18 cellular contexts compared by ENCODE assay signal in the genomic region with DNA sequence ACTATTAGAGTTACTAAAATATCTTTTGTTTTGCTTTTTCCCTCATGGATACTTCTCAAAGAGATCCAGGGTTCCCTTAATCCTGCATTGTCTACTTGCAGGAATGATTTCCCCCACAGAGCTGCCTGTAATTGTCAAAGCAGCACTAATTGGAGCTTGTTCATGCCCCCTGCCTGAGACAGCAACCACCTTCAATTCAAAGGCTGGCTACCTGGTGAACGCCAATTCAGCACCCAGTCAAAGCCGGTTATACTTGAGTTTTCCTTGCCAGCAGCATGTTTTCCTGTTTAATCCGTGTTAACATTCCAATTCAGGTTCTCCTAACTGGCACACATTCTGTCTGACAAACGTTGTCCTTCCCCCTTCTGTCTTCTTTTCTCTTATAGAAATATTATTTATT.
A peak's percentile ranks its signal among the peaks of the same experiment; 100 is the strongest.
DNase-seq lines count a peak whose midpoint lies in the region; ATAC-seq and TF ChIP-seq lines count a peak whose summit lies in the region.
"Had no signal": no experiment of that assay in that cellular context is flagged by ENCODE, and none has a peak within 500 bp of the region (broad histone marks: within the 10 kb centered on the region; RNA-seq: fewer than 3 reads in every experiment).

No MANE protein-coding gene starts in this region.

- no peak overlapping the region for H2BK120ac ChIP-seq in mesendoderm (ENCODE audit: low read depth, low read length)

- no peaks in the 10 kb centered on the region for H3K4me1 ChIP-seq in breast epithelium
- peaks cover 11% of the 10 kb centered on the region for H3K4me1 ChIP-seq in mesendoderm (ENCODE audit: control insufficient read depth, low read depth, low read length)
- no peaks in the 10 kb centered on the region for H3K4me1 ChIP-seq in upper lobe of left lung

- no peak overlapping the region for H3K9ac ChIP-seq in mesendoderm (ENCODE audit: low read length)
- H3K9ac ChIP-seq: BLaER1 had no signal

- TF ChIP-seq EP300 in upper lobe of left lung (IDR thresholded peaks at IDR 0.05) = no peak

- H3K9me3 Mint-ChIP-seq in WTC11 = peaks cover 4% of the 10 kb centered on the region; the same call in 1 of the 2 replicates
- H3K9me3 Mint-ChIP-seq: CD8-positive, alpha-beta memory T cell had no signal

- H3K4me1 Mint-ChIP-seq in WTC11 = peaks cover 24% of the 10 kb centered on the region
- H3K4me1 Mint-ChIP-seq: CD8-positive, alpha-beta memory T cell had no signal

- H2AK5ac ChIP-seq in mesendoderm (ENCODE audit: low read length) = no peak overlapping the region

- no peak for TF ChIP-seq POLR2A in breast epithelium (IDR thresholded peaks at IDR 0.05)
- TF ChIP-seq POLR2A in upper lobe of left lung (IDR thresholded peaks at IDR 0.05) = no peak

- H4K5ac ChIP-seq in mesendoderm (ENCODE audit: low read length) = no peak overlapping the region

- no peak overlapping the region for H3K4me2 ChIP-seq in mesendoderm (ENCODE audit: low read length)
- H3K4me2 ChIP-seq: BLaER1 had no signal

- no peaks in the 10 kb centered on the region for H3K36me3 Mint-ChIP-seq in WTC11
- H3K36me3 Mint-ChIP-seq: CD8-positive, alpha-beta memory T cell had no signal

- no peak overlapping the region for H3K23ac ChIP-seq in mesendoderm (ENCODE audit: low read length)

- in situ Hi-C loops in T47D (cut with HindIII; ENCODE audit: low pct_unique_long_range_greater_than_20kb, low sequenced_read_pairs) = no loop called here

- H3K79me1 ChIP-seq in mesendoderm (ENCODE audit: low read length) = no peaks in the 10 kb centered on the region

- H3K27me3 ChIP-seq in breast epithelium = no peaks in the 10 kb centered on the region
- no peaks in the 10 kb centered on the region for H3K27me3 ChIP-seq in mesendoderm (ENCODE audit: insufficient read depth, low read length, poor library complexity)
- H3K27me3 ChIP-seq in upper lobe of left lung = no peaks in the 10 kb centered on the region
- H3K27me3 ChIP-seq: BLaER1 had no signal

- H3K18ac ChIP-seq in mesendoderm (ENCODE audit: low read length) = no peak overlapping the region

- H2BK5ac ChIP-seq in mesendoderm (ENCODE audit: low read length) = no peak overlapping the region

- no CpG with 5 or more reads among the region's 4 CpGs for WGBS in mesendoderm (ENCODE audit: extremely low coverage, insufficient coverage, low lambda C conversion rate)
- WGBS in upper lobe of left lung, 2 donors = 37 to 55% methylated on average over 4 of the region's 4 CpGs

- intact Hi-C loops in breast epithelium (cut with DNase I; ENCODE audit: low total_unique reads) = no loop called here

- CTCF ChIA-PET in WTC11 (lab: Charles Lee) = interaction anchor here (0.8 kb wide), 1 partner anchor 28 kb away, joined by 3 read pairs; no protein-coding TSS in a partner anchor

- H3K56ac ChIP-seq in mesendoderm (ENCODE audit: low read length) = no peak overlapping the region

- H3K27me3 Mint-ChIP-seq in WTC11 (ENCODE audit: low read depth) = no peaks in the 10 kb centered on the region

- H3K36me3 ChIP-seq in breast epithelium = no peaks in the 10 kb centered on the region
- no peaks in the 10 kb centered on the region for H3K36me3 ChIP-seq in mesendoderm (ENCODE audit: control insufficient read depth, insufficient read depth, low read length)
- no peaks in the 10 kb centered on the region for H3K36me3 ChIP-seq in upper lobe of left lung
- H3K36me3 ChIP-seq: BLaER1 had no signal

- TF ChIP-seq CTCF in breast epithelium (IDR thresholded peaks at IDR 0.05) = no peak
- TF ChIP-seq CTCF in WTC11 (IDR thresholded peaks at IDR 0.05) = no peak
- no peak for TF ChIP-seq CTCF in upper lobe of left lung (IDR thresholded peaks at IDR 0.05)

- peak; percentile 56 for ATAC-seq in WTC11
- no peak for ATAC-seq in HG03457 (IDR thresholded peaks at IDR 0.05; ENCODE audit: unreplicated experiment)
- no peak for ATAC-seq in upper lobe of left lung (ENCODE audit: low FRiP score in 2 of 2)
- ATAC-seq: GM12878 had no signal

- no peak overlapping the region for H3K4me3 ChIP-seq in breast epithelium
- H3K4me3 ChIP-seq in mesendoderm (ENCODE audit: low read length) = no peak overlapping the region
- no peak overlapping the region for H3K4me3 ChIP-seq in upper lobe of left lung
- H3K4me3 ChIP-seq: BLaER1, GM12878 had no signal

- H3K27ac ChIP-seq in breast epithelium (no peak overlapping the region), mesendoderm (ENCODE audit: low read depth, low read length) (no peak overlapping the region), upper lobe of left lung (no peak overlapping the region)
- H3K27ac ChIP-seq: BLaER1, HL-60 had no signal

- H3K9me3 ChIP-seq in breast epithelium = no peaks in the 10 kb centered on the region
- no peaks in the 10 kb centered on the region for H3K9me3 ChIP-seq in upper lobe of left lung

- DNase-seq in T47D (ENCODE audit: low read depth in 1 of 2, low spot score in 1 of 2) (peak; percentile 13 to 56), breast epithelium (ENCODE audit: low spot score in 2 of 2) (no peak), WTC11 (ENCODE audit: low spot score) (no peak), mesendoderm (peak; percentile 21), upper lobe of left lung (no peak)
- no peak for DNase-seq in activated CD4-positive, alpha-beta T cell treated with anti-CD3 and anti-CD28 coated beads, Interleukin-2, amount 50 U/mL, for 4 hours
- DNase-seq: 8988T; AML-193; Calu3; CD8-positive, alpha-beta memory T cell; DMS 273 treated with DMSO at 0.1 percent for 48 hours; GOT3; HCEC 1CT; HFFc6 had no signal

- H3K79me2 ChIP-seq in mesendoderm (ENCODE audit: control insufficient read depth, insufficient read depth, low read length) = no peaks in the 10 kb centered on the region

- POLR2A ChIA-PET in WTC11 (lab: Charles Lee) = no interaction called here

- no peak overlapping the region for H3K4ac ChIP-seq in mesendoderm (ENCODE audit: low read depth, low read length)

- H4K8ac ChIP-seq in mesendoderm (ENCODE audit: low read depth, low read length) = no peak overlapping the region

- no peak overlapping the region for H2BK15ac ChIP-seq in mesendoderm (replicated peaks; ENCODE audit: low read depth)

- H3K4me3 Mint-ChIP-seq in WTC11 = no peak overlapping the region
- H3K4me3 Mint-ChIP-seq: HFFc6 had no signal

- no peak overlapping the region for H3K27ac Mint-ChIP-seq in WTC11
- H3K27ac Mint-ChIP-seq: CD8-positive, alpha-beta memory T cell; HFFc6 had no signal

TF ChIP-seq in WTC11, 78 proteins besides CTCF, POLR2A, EP300 and RAD21 (continues in another document):
- TF ChIP-seq TEAD4 (CRISPR knock-in tag; IDR thresholded peaks at IDR 0.05) (no peak), CREM (CRISPR knock-in tag; IDR thresholded peaks at IDR 0.05) (no peak), RELA (CRISPR knock-in tag; IDR thresholded peaks at IDR 0.05; ENCODE audit: borderline replicate concordance) (no peak), CBFB (CRISPR knock-in tag; IDR thresholded peaks at IDR 0.05; ENCODE audit: low read depth) (no peak), NR2C2 (CRISPR knock-in tag; IDR thresholded peaks at IDR 0.05) (no peak), ZNF396 (CRISPR knock-in tag; IDR thresholded peaks at IDR 0.05; ENCODE audit: borderline replicate concordance) (no peak), TCF7 (CRISPR knock-in tag; IDR thresholded peaks at IDR 0.05; ENCODE audit: low read depth) (no peak)
- TF ChIP-seq, protein P1, sequence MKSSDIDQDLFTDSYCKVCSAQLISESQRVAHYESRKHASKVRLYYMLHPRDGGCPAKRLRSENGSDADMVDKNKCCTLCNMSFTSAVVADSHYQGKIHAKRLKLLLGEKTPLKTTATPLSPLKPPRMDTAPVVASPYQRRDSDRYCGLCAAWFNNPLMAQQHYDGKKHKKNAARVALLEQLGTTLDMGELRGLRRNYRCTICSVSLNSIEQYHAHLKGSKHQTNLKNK (CRISPR knock-in tag; IDR thresholded peaks at IDR 0.05) = no peak
- TF ChIP-seq, protein P2, sequence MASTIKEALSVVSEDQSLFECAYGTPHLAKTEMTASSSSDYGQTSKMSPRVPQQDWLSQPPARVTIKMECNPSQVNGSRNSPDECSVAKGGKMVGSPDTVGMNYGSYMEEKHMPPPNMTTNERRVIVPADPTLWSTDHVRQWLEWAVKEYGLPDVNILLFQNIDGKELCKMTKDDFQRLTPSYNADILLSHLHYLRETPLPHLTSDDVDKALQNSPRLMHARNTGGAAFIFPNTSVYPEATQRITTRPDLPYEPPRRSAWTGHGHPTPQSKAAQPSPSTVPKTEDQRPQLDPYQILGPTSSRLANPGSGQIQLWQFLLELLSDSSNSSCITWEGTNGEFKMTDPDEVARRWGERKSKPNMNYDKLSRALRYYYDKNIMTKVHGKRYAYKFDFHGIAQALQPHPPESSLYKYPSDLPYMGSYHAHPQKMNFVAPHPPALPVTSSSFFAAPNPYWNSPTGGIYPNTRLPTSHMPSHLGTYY (CRISPR knock-in tag; IDR thresholded peaks at IDR 0.05) = no peak
- TF ChIP-seq, protein P3, sequence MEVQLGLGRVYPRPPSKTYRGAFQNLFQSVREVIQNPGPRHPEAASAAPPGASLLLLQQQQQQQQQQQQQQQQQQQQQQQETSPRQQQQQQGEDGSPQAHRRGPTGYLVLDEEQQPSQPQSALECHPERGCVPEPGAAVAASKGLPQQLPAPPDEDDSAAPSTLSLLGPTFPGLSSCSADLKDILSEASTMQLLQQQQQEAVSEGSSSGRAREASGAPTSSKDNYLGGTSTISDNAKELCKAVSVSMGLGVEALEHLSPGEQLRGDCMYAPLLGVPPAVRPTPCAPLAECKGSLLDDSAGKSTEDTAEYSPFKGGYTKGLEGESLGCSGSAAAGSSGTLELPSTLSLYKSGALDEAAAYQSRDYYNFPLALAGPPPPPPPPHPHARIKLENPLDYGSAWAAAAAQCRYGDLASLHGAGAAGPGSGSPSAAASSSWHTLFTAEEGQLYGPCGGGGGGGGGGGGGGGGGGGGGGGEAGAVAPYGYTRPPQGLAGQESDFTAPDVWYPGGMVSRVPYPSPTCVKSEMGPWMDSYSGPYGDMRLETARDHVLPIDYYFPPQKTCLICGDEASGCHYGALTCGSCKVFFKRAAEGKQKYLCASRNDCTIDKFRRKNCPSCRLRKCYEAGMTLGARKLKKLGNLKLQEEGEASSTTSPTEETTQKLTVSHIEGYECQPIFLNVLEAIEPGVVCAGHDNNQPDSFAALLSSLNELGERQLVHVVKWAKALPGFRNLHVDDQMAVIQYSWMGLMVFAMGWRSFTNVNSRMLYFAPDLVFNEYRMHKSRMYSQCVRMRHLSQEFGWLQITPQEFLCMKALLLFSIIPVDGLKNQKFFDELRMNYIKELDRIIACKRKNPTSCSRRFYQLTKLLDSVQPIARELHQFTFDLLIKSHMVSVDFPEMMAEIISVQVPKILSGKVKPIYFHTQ (CRISPR knock-in tag; IDR thresholded peaks at IDR 0.05) = no peak

Comparison
In these comparisons a context has a peak if more than half of its experiments do, and no peak if none do; other contexts are left out.
1. DNase-seq: peak in T47D (2 of 2) and mesendoderm (single experiment); none in breast epithelium (0 of 2), WTC11 (single experiment), activated CD4-positive, alpha-beta T cell treated with anti-CD3 and anti-CD28 coated beads, Interleukin-2, amount 50 U/mL, for 4 hours (0 of 2) and upper lobe of left lung (0 of 2).